15 cellular contexts compared by ENCODE assay signal in genomic region chr6:127768745-127769144, GRCh38.
DNase-seq lines count a peak whose midpoint lies in the region; ATAC-seq and TF ChIP-seq lines count a peak whose summit lies in the region.
"Had no signal": no experiment of that assay in that cellular context is flagged by ENCODE, and none has a peak within 500 bp of the region (broad histone marks: within the 10 kb centered on the region; RNA-seq: fewer than 3 reads in every experiment).

No MANE protein-coding gene starts in this region.

- peaks cover 7% of the 10 kb centered on the region for H3K9me3 Mint-ChIP-seq in activated naive CD4-positive, alpha-beta T cell treated with anti-CD3 and anti-CD28 coated beads, Interleukin-2, amount 50 U/mL, for 24 hours
- peaks cover 3 to 9% of the 10 kb centered on the region in 2 donors for H3K9me3 Mint-ChIP-seq in activated naive CD4-positive, alpha-beta T cell treated with anti-CD3 and anti-CD28 coated beads, Interleukin-2, amount 50 U/mL, for 72 hours
- peaks cover 6% of the 10 kb centered on the region for H3K9me3 Mint-ChIP-seq in endodermal cell

- H3K36me3 Mint-ChIP-seq in activated naive CD4-positive, alpha-beta T cell treated with anti-CD3 and anti-CD28 coated beads, Interleukin-2, amount 50 U/mL, for 24 hours: peaks cover 13% of the 10 kb centered on the region
- H3K36me3 Mint-ChIP-seq in activated naive CD4-positive, alpha-beta T cell treated with anti-CD3 and anti-CD28 coated beads, Interleukin-2, amount 50 U/mL, for 72 hours: peaks cover 0 to 28% of the 10 kb centered on the region in 2 donors
- no peaks in the 10 kb centered on the region for H3K36me3 Mint-ChIP-seq in endodermal cell (ENCODE audit: low read depth)

- no peak overlapping the region for H3K4me3 ChIP-seq in LNCaP clone FGC (ENCODE audit: low read depth, low read length)
- no peak overlapping the region for H3K4me3 ChIP-seq in endodermal cell (ENCODE audit: low read length)
- H3K4me3 ChIP-seq: BLaER1 had no signal

- no peak for TF ChIP-seq CTCF in LNCaP clone FGC (IDR thresholded peaks at IDR 0.05; ENCODE audit: control insufficient read depth, extremely low read depth, insufficient read depth)
- TF ChIP-seq CTCF in endodermal cell (conservative IDR thresholded peaks at IDR 0.05): no peak

- no peaks in the 10 kb centered on the region for H3K27me3 Mint-ChIP-seq in activated naive CD4-positive, alpha-beta T cell treated with anti-CD3 and anti-CD28 coated beads, Interleukin-2, amount 50 U/mL, for 24 hours
- no peaks in the 10 kb centered on the region for H3K27me3 Mint-ChIP-seq in endodermal cell (ENCODE audit: insufficient read depth)

- no peak for DNase-seq in activated naive CD4-positive, alpha-beta T cell treated with anti-CD3 and anti-CD28 coated beads, Interleukin-2, amount 50 U/mL, for 72 hours (ENCODE audit: low spot score in 2 of 2)
- DNase-seq in LNCaP clone FGC (ENCODE audit: low read depth) (peak; percentile 7), endodermal cell (no peak), left colon (no peak)
- DNase-seq: 8988T, AML-193, Calu3, DMS79 treated with DMSO at 0.1 percent for 48 hours, EL, GOT3, H9 had no signal

- H3K27ac ChIP-seq in endodermal cell (ENCODE audit: low read depth, low read length): no peak overlapping the region
- H3K27ac ChIP-seq: BLaER1 had no signal

- H3K27ac Mint-ChIP-seq in activated naive CD4-positive, alpha-beta T cell treated with anti-CD3 and anti-CD28 coated beads, Interleukin-2, amount 50 U/mL, for 24 hours: peak overlapping the region; percentile 71
- H3K27ac Mint-ChIP-seq in activated naive CD4-positive, alpha-beta T cell treated with anti-CD3 and anti-CD28 coated beads, Interleukin-2, amount 50 U/mL, for 72 hours: peak overlapping the region in 1 of 2 donors; percentile 57
- peak overlapping the region; percentile 29 for H3K27ac Mint-ChIP-seq in endodermal cell

- no peaks in the 10 kb centered on the region for H3K9me3 ChIP-seq in endodermal cell (ENCODE audit: control insufficient read depth, low read length)
- H3K9me3 ChIP-seq: BLaER1 had no signal

- H3K4me1 ChIP-seq in endodermal cell (ENCODE audit: control insufficient read depth, insufficient read depth, low read length): peaks cover 8% of the 10 kb centered on the region
- H3K4me1 ChIP-seq: BLaER1 had no signal

- peaks cover 74% of the 10 kb centered on the region for H3K4me1 Mint-ChIP-seq in activated naive CD4-positive, alpha-beta T cell treated with anti-CD3 and anti-CD28 coated beads, Interleukin-2, amount 50 U/mL, for 24 hours
- peaks cover 18% of the 10 kb centered on the region for H3K4me1 Mint-ChIP-seq in endodermal cell

- H3K36me3 ChIP-seq in endodermal cell (ENCODE audit: control insufficient read depth, insufficient read depth, low read length): no peaks in the 10 kb centered on the region
- H3K36me3 ChIP-seq: BLaER1 had no signal

- H3K9ac ChIP-seq in endodermal cell (ENCODE audit: extremely low read depth, low read length, poor library complexity, severe bottlenecking): no peak overlapping the region
- H3K9ac ChIP-seq: BLaER1 had no signal

- no peak overlapping the region for H3K4me3 Mint-ChIP-seq in activated naive CD4-positive, alpha-beta T cell treated with anti-CD3 and anti-CD28 coated beads, Interleukin-2, amount 50 U/mL, for 24 hours
- peak overlapping the region; percentile 1 for H3K4me3 Mint-ChIP-seq in endodermal cell
- H3K4me3 Mint-ChIP-seq: H9 had no signal

- intact Hi-C loops in left colon (cut with DNase I, micrococcal nuclease): no loop called here

- 77 to 84% methylated on average over 3 to 4 of the region's 4 CpGs for WGBS in endodermal cell (ENCODE audit: insufficient coverage in 1 of 2, insufficient read length in 1 of 2), 2 experiments

- no peaks in the 10 kb centered on the region for H3K27me3 ChIP-seq in endodermal cell (ENCODE audit: control insufficient read depth, insufficient read depth, low read length, poor library complexity, severe bottlenecking)
- H3K27me3 ChIP-seq: BLaER1 had no signal

- no peak for ATAC-seq in activated naive CD4-positive, alpha-beta T cell treated with anti-CD3 and anti-CD28 coated beads, Interleukin-2, amount 50 U/mL, for 72 hours
- no peak for ATAC-seq in GM19351 (IDR thresholded peaks at IDR 0.05; ENCODE audit: unreplicated experiment)
- no peak for ATAC-seq in left colon
- ATAC-seq in HG03460 (IDR thresholded peaks at IDR 0.05; ENCODE audit: unreplicated experiment): no peak
